In genomic region chr2:85542777-85543176, GRCh38 we compare ENCODE assay signal across 2 cellular contexts.
TF ChIP-seq lines count a peak whose summit lies in the region.

No MANE protein-coding gene starts in this region.

TF ChIP-seq in HCT116, 20 proteins besides CTCF, POLR2A, EP300 and RAD21:
- TF ChIP-seq FOSL1 (IDR thresholded peaks at IDR 0.05; ENCODE audit: low read depth) (no peak), SRF (IDR thresholded peaks at IDR 0.05; ENCODE audit: low read depth) (no peak), JUND (IDR thresholded peaks at IDR 0.05) (no peak), MAX (IDR thresholded peaks at IDR 0.05) (no peak), REST (IDR thresholded peaks at IDR 0.05; ENCODE audit: low read depth) (no peak), CBX3 (IDR thresholded peaks at IDR 0.05; ENCODE audit: low read depth) (no peak), ZFX (IDR thresholded peaks at IDR 0.05) (no peak), ZBTB33 (IDR thresholded peaks at IDR 0.05; ENCODE audit: extremely low read depth, insufficient replicate concordance, low read length) (no peak), SP1 (IDR thresholded peaks at IDR 0.05; ENCODE audit: low read depth) (no peak), ATF3 (IDR thresholded peaks at IDR 0.05) (no peak), POLR2AphosphoS5 (IDR thresholded peaks at IDR 0.05; ENCODE audit: low read depth, low read length) (no peak), SIN3A (IDR thresholded peaks at IDR 0.05; ENCODE audit: low read depth) (no peak), ELF1 (IDR thresholded peaks at IDR 0.05; ENCODE audit: borderline replicate concordance, low read depth) (no peak), CEBPB (IDR thresholded peaks at IDR 0.05; ENCODE audit: low read depth) (no peak), EGR1 (IDR thresholded peaks at IDR 0.05; ENCODE audit: low read depth) (no peak), YY1 (IDR thresholded peaks at IDR 0.05; ENCODE audit: extremely low read depth, insufficient replicate concordance, low read depth, low read length) (no peak), ZNF274 (IDR thresholded peaks at IDR 0.05; ENCODE audit: low read depth, low read length) (no peak), TCF7L2 (IDR thresholded peaks at IDR 0.05; ENCODE audit: borderline replicate concordance, extremely low read depth, insufficient read depth, insufficient read length) (no peak)

TF ChIP-seq in neural cell, 6 proteins besides CTCF, POLR2A, EP300 and RAD21:
- TF ChIP-seq EZH2 (IDR thresholded peaks at IDR 0.05; ENCODE audit: borderline replicate concordance, insufficient read depth, low read length, poor library complexity, severe bottlenecking): no peak
- no peak for TF ChIP-seq MXI1 (conservative IDR thresholded peaks at IDR 0.05; ENCODE audit: poor library complexity, severe bottlenecking)
- TF ChIP-seq REST (IDR thresholded peaks at IDR 0.05; ENCODE audit: borderline replicate concordance): no peak
- TF ChIP-seq SMC3 (conservative IDR thresholded peaks at IDR 0.05; ENCODE audit: poor library complexity): no peak
- TF ChIP-seq POLR2AphosphoS5 (IDR thresholded peaks at IDR 0.05): no peak
- TF ChIP-seq TAF1 (IDR thresholded peaks at IDR 0.05; ENCODE audit: low read depth): no peak
